Comparison of ENCODE assay signal across 32 cellular contexts in genomic region chr7:148994576-148994975, GRCh38.
"Had no signal": no experiment of that assay in that cellular context is flagged by ENCODE, and none has a peak within 500 bp of the region (broad histone marks: within the 10 kb centered on the region; RNA-seq: fewer than 3 reads in every experiment).

No MANE protein-coding gene starts in this region.

- H3K4me3 Mint-ChIP-seq: activated CD4-positive, alpha-beta memory T cell treated with anti-CD3 and anti-CD28 coated beads for 36 hours; activated CD4-positive, alpha-beta T cell treated with anti-CD3 and anti-CD28 coated beads for 36 hours; activated CD4-positive, alpha-beta T cell treated with anti-CD3 and anti-CD28 coated beads, Interleukin-2, amount 10 ng/mL, durations not matched to agents 24 days and 14 days; activated CD8-positive, alpha-beta T cell treated with anti-CD3 and anti-CD28 coated beads, Interleukin-2, amount 10 ng/mL, durations not matched to agents 7 days and 5 days; activated naive CD8-positive, alpha-beta T cell; activated T-cell treated with anti-CD3 and anti-CD28 coated beads, Interleukin-2, amount 50 U/mL, for 4 hours; activated T-helper 17 cell treated with anti-CD3 and anti-CD28 coated beads, Interleukin-2, amount 50 U/mL, for 72 hours; central memory CD8-positive, alpha-beta T cell; effector memory CD8-positive, alpha-beta T cell; T-helper 17 cell; T-helper 2 cell treated with Interferon-gamma antibody and Interleukin-4, amounts not matched to agents 5 μg/mL and 100 μg/mL, for 36 hours had no signal

- H3K4me3 ChIP-seq: coronary artery, esophagus muscularis mucosa, gastrocnemius medialis, heart right ventricle had no signal

- H3K9me3 ChIP-seq: esophagus muscularis mucosa, gastrocnemius medialis, heart right ventricle had no signal

- H3K4me1 Mint-ChIP-seq: activated CD4-positive, alpha-beta T cell treated with anti-CD3 and anti-CD28 coated beads for 36 hours; activated CD4-positive, alpha-beta T cell treated with anti-CD3 and anti-CD28 coated beads, Interleukin-2, amount 10 ng/mL, durations not matched to agents 24 days and 14 days; activated T-helper 17 cell treated with anti-CD3 and anti-CD28 coated beads, Interleukin-2, amount 50 U/mL, for 72 hours; central memory CD8-positive, alpha-beta T cell; T-helper 17 cell had no signal

- H3K36me3 ChIP-seq: brain microvascular endothelial cell, esophagus muscularis mucosa, gastrocnemius medialis, heart right ventricle had no signal

- DNase-seq: activated CD4-positive, alpha-beta memory T cell treated with anti-CD3 and anti-CD28 coated beads for 36 hours; activated CD4-positive, alpha-beta T cell treated with anti-CD3 and anti-CD28 coated beads for 36 hours; activated CD4-positive, alpha-beta T cell treated with anti-CD3 and anti-CD28 coated beads, Interleukin-2, amount 10 ng/mL, durations not matched to agents 24 days and 14 days; activated CD4-positive, CD25-positive, alpha-beta regulatory T cell; activated CD4-positive, CD25-positive, alpha-beta regulatory T cell treated with anti-CD3 and anti-CD28 coated beads, Interleukin-2, amount 50 U/mL, for 72 hours; activated CD8-positive, alpha-beta T cell treated with anti-CD3 and anti-CD28 coated beads, Interleukin-2, amount 10 ng/mL, durations not matched to agents 7 days and 5 days; activated effector memory CD4-positive, alpha-beta T cell treated with Interleukin-2 at 50 U/mL for 16 hours; activated gamma-delta T cell treated with Interleukin-2 at 50 U/mL for 16 hours; activated naive CD4-positive, alpha-beta T cell treated with anti-CD3 and anti-CD28 coated beads, Interleukin-2, amount 50 U/mL, for 16 hours; activated naive CD4-positive, alpha-beta T cell treated with Interleukin-2 at 50 U/mL for 16 hours; activated T-cell treated with anti-CD3 and anti-CD28 coated beads, Interleukin-2, amount 50 U/mL, for 4 hours; amniotic stem cell; anterior cingulate cortex; brain microvascular endothelial cell; dermis blood vessel endothelial cell; effector CD4-positive, alpha-beta T cell; effector memory CD8-positive, alpha-beta T cell; erythroblast; foreskin keratinocyte; gastrocnemius medialis; heart right ventricle; T-helper 1 cell; T-helper 17 cell; T1000 had no signal

- H3K27me3 ChIP-seq: brain microvascular endothelial cell, foreskin keratinocyte, gastrocnemius medialis, heart right ventricle had no signal

- H3K9me3 Mint-ChIP-seq: activated CD4-positive, alpha-beta memory T cell treated with anti-CD3 and anti-CD28 coated beads for 36 hours; activated CD4-positive, alpha-beta T cell treated with anti-CD3 and anti-CD28 coated beads, Interleukin-2, amount 10 ng/mL, durations not matched to agents 24 days and 14 days; activated T-cell treated with anti-CD3 and anti-CD28 coated beads, Interleukin-2, amount 50 U/mL, for 4 hours; activated T-helper 17 cell treated with anti-CD3 and anti-CD28 coated beads, Interleukin-2, amount 50 U/mL, for 72 hours; central memory CD8-positive, alpha-beta T cell; effector memory CD8-positive, alpha-beta T cell; T-helper 2 cell treated with Interferon-gamma antibody and Interleukin-4, amounts not matched to agents 5 μg/mL and 100 μg/mL, for 36 hours had no signal

- ATAC-seq: activated CD4-positive, alpha-beta T cell treated with anti-CD3 and anti-CD28 coated beads for 36 hours; activated CD8-positive, alpha-beta T cell treated with anti-CD3 and anti-CD28 coated beads, Interleukin-2, amount 10 ng/mL, durations not matched to agents 7 days and 5 days; activated T-cell treated with anti-CD3 and anti-CD28 coated beads, Interleukin-2, amount 50 U/mL, for 4 hours; activated T-helper 17 cell treated with anti-CD3 and anti-CD28 coated beads, Interleukin-2, amount 50 U/mL, for 72 hours; effector memory CD8-positive, alpha-beta T cell; foreskin keratinocyte; gastrocnemius medialis; T-helper 17 cell had no signal

- H3K27ac Mint-ChIP-seq: activated CD4-positive, alpha-beta memory T cell treated with anti-CD3 and anti-CD28 coated beads for 36 hours; activated CD4-positive, alpha-beta T cell treated with anti-CD3 and anti-CD28 coated beads for 36 hours; activated CD4-positive, alpha-beta T cell treated with anti-CD3 and anti-CD28 coated beads, Interleukin-2, amount 10 ng/mL, durations not matched to agents 24 days and 14 days; activated CD8-positive, alpha-beta T cell treated with anti-CD3 and anti-CD28 coated beads, Interleukin-2, amount 10 ng/mL, durations not matched to agents 7 days and 5 days; activated naive CD8-positive, alpha-beta T cell; activated T-helper 17 cell treated with anti-CD3 and anti-CD28 coated beads, Interleukin-2, amount 50 U/mL, for 72 hours; effector memory CD8-positive, alpha-beta T cell; T-helper 17 cell; T-helper 2 cell treated with Interferon-gamma antibody and Interleukin-4, amounts not matched to agents 5 μg/mL and 100 μg/mL, for 36 hours had no signal

- FAIRE-seq: astrocyte, bronchial epithelial cell had no signal

- H3K27ac ChIP-seq: brain microvascular endothelial cell, coronary artery, esophagus muscularis mucosa, foreskin keratinocyte, gastrocnemius medialis, heart right ventricle had no signal

- H3K36me3 Mint-ChIP-seq: activated CD4-positive, alpha-beta memory T cell treated with anti-CD3 and anti-CD28 coated beads for 36 hours; activated naive CD8-positive, alpha-beta T cell had no signal

- H3K4me1 ChIP-seq: esophagus muscularis mucosa, foreskin keratinocyte, gastrocnemius medialis, heart right ventricle had no signal

- H3K27me3 Mint-ChIP-seq: activated CD4-positive, alpha-beta memory T cell treated with anti-CD3 and anti-CD28 coated beads for 36 hours; activated CD4-positive, alpha-beta T cell treated with anti-CD3 and anti-CD28 coated beads for 36 hours; activated naive CD8-positive, alpha-beta T cell; activated T-helper 17 cell treated with anti-CD3 and anti-CD28 coated beads, Interleukin-2, amount 50 U/mL, for 72 hours; central memory CD8-positive, alpha-beta T cell; effector memory CD8-positive, alpha-beta T cell; T-helper 17 cell had no signal
